ENCODE assay signal across 10 cellular contexts in genomic region chr20:51540585-51540984, GRCh38. TPM values are rescaled to one million over a fixed set of nuclear protein-coding genes. Genes with fewer than 3 reads are reported as not detected.
A peak's percentile ranks its signal among the peaks of the same experiment; 100 is the strongest.
DNase-seq lines count a peak whose midpoint lies in the region; ATAC-seq, FAIRE-seq and TF ChIP-seq lines count a peak whose summit lies in the region.
"Had no signal": no experiment of that assay in that cellular context is flagged by ENCODE, and none has a peak within 500 bp of the region (broad histone marks: within the 10 kb centered on the region; RNA-seq: fewer than 3 reads in every experiment).

No MANE protein-coding gene starts in this region.

- WGBS in esophagus squamous epithelium, 2 donors: 13 to 32% methylated on average over 6 of the region's 6 CpGs

- H3K27ac ChIP-seq in esophagus squamous epithelium: peak overlapping the region in 3 of 4 donors; percentile 73 to 85 (median 80)

- ATAC-seq in T-helper 17 cell (no peak), GM19452 (IDR thresholded peaks at IDR 0.05; ENCODE audit: unreplicated experiment) (no peak)
- ATAC-seq in stimulated activated effector memory CD8-positive, alpha-beta T cell treated with anti-CD3 and anti-CD28 coated beads, Interleukin-12 subunit alpha, Interleukin-12 subunit beta, amount 100 ng/mL, for 72 hours: no peak

- no peak for TF ChIP-seq CTCF in esophagus squamous epithelium (IDR thresholded peaks at IDR 0.05)

- peak overlapping the region in 2 of 4 donors; percentile 59 to 70 for H3K4me3 ChIP-seq in esophagus squamous epithelium

- H3K4me1 ChIP-seq in esophagus squamous epithelium: peaks cover 16 to 61% (median 24%) of the 10 kb centered on the region in 3 donors

- H3K27ac Mint-ChIP-seq in activated CD4-positive, alpha-beta T cell treated with anti-CD3 and anti-CD28 coated beads, Interleukin-2, amount 10 ng/mL, durations not matched to agents 24 days and 14 days: peak overlapping the region; percentile 100
- peak overlapping the region; percentile 98 for H3K27ac Mint-ChIP-seq in T-helper 17 cell
- peak overlapping the region; percentile 92 for H3K27ac Mint-ChIP-seq in stimulated activated effector memory CD8-positive, alpha-beta T cell treated with anti-CD3 and anti-CD28 coated beads, Interleukin-12 subunit alpha, Interleukin-12 subunit beta, amount 100 ng/mL, for 72 hours

- intact Hi-C loops in activated CD4-positive, alpha-beta T cell treated with anti-CD3 and anti-CD28 coated beads, Interleukin-2, amount 10 ng/mL, durations not matched to agents 24 days and 14 days (cut with micrococcal nuclease): loop anchor here (2.0 to 10.0 kb wide), 4 partner anchors 16 to 504 kb away; no protein-coding TSS in a partner anchor
- intact Hi-C loops in esophagus squamous epithelium (cut with DNase I): no loop called here

- peaks cover 4% of the 10 kb centered on the region for H3K9me3 Mint-ChIP-seq in activated CD4-positive, alpha-beta T cell treated with anti-CD3 and anti-CD28 coated beads, Interleukin-2, amount 10 ng/mL, durations not matched to agents 24 days and 14 days
- no peaks in the 10 kb centered on the region for H3K9me3 Mint-ChIP-seq in stimulated activated effector memory CD8-positive, alpha-beta T cell treated with anti-CD3 and anti-CD28 coated beads, Interleukin-12 subunit alpha, Interleukin-12 subunit beta, amount 100 ng/mL, for 72 hours

- TF ChIP-seq POLR2A in esophagus squamous epithelium (IDR thresholded peaks at IDR 0.05): no peak
- no peak for TF ChIP-seq POLR2A in GM12892 (IDR thresholded peaks at IDR 0.05; ENCODE audit: low read depth, low read length)

- H3K9me3 ChIP-seq in T-helper 17 cell (ENCODE audit: control insufficient read depth, low read length, poor library complexity, severe bottlenecking) (no peaks in the 10 kb centered on the region), esophagus squamous epithelium (no peaks in the 10 kb centered on the region)

- peaks cover 0 to 29% (median 0%) of the 10 kb centered on the region in 4 donors for H3K27me3 ChIP-seq in esophagus squamous epithelium

- H3K36me3 ChIP-seq in esophagus squamous epithelium: no peaks in the 10 kb centered on the region

- DNase-seq in activated CD4-positive, alpha-beta T cell treated with anti-CD3 and anti-CD28 coated beads, Interleukin-2, amount 10 ng/mL, durations not matched to agents 24 days and 14 days: peak; percentile 71
- no peak for DNase-seq in activated CD4-positive, alpha-beta T cell treated with anti-CD3 and anti-CD28 coated beads, Interleukin-2, amount 50 U/mL, for 1 hour
- DNase-seq in T-helper 17 cell (no peak), esophagus squamous epithelium (lab: John Stamatoyannopoulos, UW) (no peak), GF-D8 (lab: John Stamatoyannopoulos, UW) (no peak), GM12892 (ENCODE audit: insufficient read length) (no peak)
- DNase-seq in stimulated activated effector memory CD8-positive, alpha-beta T cell treated with anti-CD3 and anti-CD28 coated beads, Interleukin-12 subunit alpha, Interleukin-12 subunit beta, amount 100 ng/mL, for 72 hours (ENCODE audit: low spot score in 2 of 2): no peak
- DNase-seq: cortex of kidney, NCI-H1048 had no signal

- H3K27me3 Mint-ChIP-seq in activated CD4-positive, alpha-beta T cell treated with anti-CD3 and anti-CD28 coated beads, Interleukin-2, amount 10 ng/mL, durations not matched to agents 24 days and 14 days: peaks cover 11% of the 10 kb centered on the region
- H3K27me3 Mint-ChIP-seq in T-helper 17 cell: peaks cover 4% of the 10 kb centered on the region

- H3K36me3 Mint-ChIP-seq in activated CD4-positive, alpha-beta T cell treated with anti-CD3 and anti-CD28 coated beads, Interleukin-2, amount 10 ng/mL, durations not matched to agents 24 days and 14 days (ENCODE audit: low read depth): peaks cover 50% of the 10 kb centered on the region
- peaks cover 5% of the 10 kb centered on the region for H3K36me3 Mint-ChIP-seq in T-helper 17 cell (ENCODE audit: low read depth)
- peaks cover 46% of the 10 kb centered on the region for H3K36me3 Mint-ChIP-seq in stimulated activated effector memory CD8-positive, alpha-beta T cell treated with anti-CD3 and anti-CD28 coated beads, Interleukin-12 subunit alpha, Interleukin-12 subunit beta, amount 100 ng/mL, for 72 hours

- FAIRE-seq in GM12892 (lab: Jason Lieb, UNC): no peak

- H3K4me1 Mint-ChIP-seq in activated CD4-positive, alpha-beta T cell treated with anti-CD3 and anti-CD28 coated beads, Interleukin-2, amount 10 ng/mL, durations not matched to agents 24 days and 14 days: peaks cover 56% of the 10 kb centered on the region
- H3K4me1 Mint-ChIP-seq in T-helper 17 cell: peaks cover 53% of the 10 kb centered on the region
- H3K4me1 Mint-ChIP-seq in stimulated activated effector memory CD8-positive, alpha-beta T cell treated with anti-CD3 and anti-CD28 coated beads, Interleukin-12 subunit alpha, Interleukin-12 subunit beta, amount 100 ng/mL, for 72 hours: peaks cover 73% of the 10 kb centered on the region

- H3K4me3 Mint-ChIP-seq in activated CD4-positive, alpha-beta T cell treated with anti-CD3 and anti-CD28 coated beads, Interleukin-2, amount 10 ng/mL, durations not matched to agents 24 days and 14 days: peak overlapping the region; percentile 95
- peak overlapping the region; percentile 98 for H3K4me3 Mint-ChIP-seq in T-helper 17 cell
- peak overlapping the region; percentile 95 for H3K4me3 Mint-ChIP-seq in stimulated activated effector memory CD8-positive, alpha-beta T cell treated with anti-CD3 and anti-CD28 coated beads, Interleukin-12 subunit alpha, Interleukin-12 subunit beta, amount 100 ng/mL, for 72 hours

RNA-seq across cellular contexts. Expression of gene NFATC2, which starts 1.9 kb away (rescaled TPM):
- total RNA-seq in activated CD4-positive, alpha-beta T cell treated with anti-CD3 and anti-CD28 coated beads, Interleukin-2, amount 10 ng/mL, durations not matched to agents 24 days and 14 days: 65.0 and 66.4 TPM in 2 replicates
- 10 to 100 TPM; 51.0 to 58.7 TPM for total RNA-seq in T-helper 17 cell
- 1 to 10 TPM in 3 of 4 donors, under 1 TPM in 1; 0.83 to 6.7 (median 1.4) TPM for total RNA-seq in esophagus squamous epithelium
- polyA plus RNA-seq in GM12892 (2012; ENCODE audit: missing spikeins): 4.6 TPM
